ENCODE assay signal across 2 cellular contexts in genomic region chr2:236136483-236136882, GRCh38.
TF ChIP-seq lines count a peak whose summit lies in the region.

No MANE protein-coding gene starts in this region.

TF ChIP-seq in H1, 55 proteins besides CTCF, POLR2A, EP300 and RAD21 (continued from another document):
- no peak for TF ChIP-seq HDAC6 (IDR thresholded peaks at IDR 0.05; ENCODE audit: low read depth, low read length)
- TF ChIP-seq PHF8 (conservative IDR thresholded peaks at IDR 0.05; ENCODE audit: low read depth, low read length), result no peak
- TF ChIP-seq POLR2AphosphoS5 (IDR thresholded peaks at IDR 0.05; ENCODE audit: low read depth, low read length), result no peak
- no peak for TF ChIP-seq RBBP5 (IDR thresholded peaks at IDR 0.05; ENCODE audit: borderline replicate concordance, low read depth, low read length)
- TF ChIP-seq ZNF274 (IDR thresholded peaks at IDR 0.05; ENCODE audit: borderline replicate concordance, extremely low read depth, low read length), result no peak
- TF ChIP-seq SRF (IDR thresholded peaks at IDR 0.05; ENCODE audit: low read depth, low read length), result no peak
- no peak for TF ChIP-seq KDM4A (IDR thresholded peaks at IDR 0.05; ENCODE audit: low read depth, low read length, severe bottlenecking)
- TF ChIP-seq BRCA1 (IDR thresholded peaks at IDR 0.05; ENCODE audit: low read depth, low read length), result no peak
- no peak for TF ChIP-seq EZH2 (IDR thresholded peaks at IDR 0.05; ENCODE audit: low read depth, low read length, severe bottlenecking)

TF ChIP-seq in SK-N-SH, 30 proteins besides CTCF, POLR2A, EP300 and RAD21 (continued from another document):
- TF ChIP-seq, protein P1, sequence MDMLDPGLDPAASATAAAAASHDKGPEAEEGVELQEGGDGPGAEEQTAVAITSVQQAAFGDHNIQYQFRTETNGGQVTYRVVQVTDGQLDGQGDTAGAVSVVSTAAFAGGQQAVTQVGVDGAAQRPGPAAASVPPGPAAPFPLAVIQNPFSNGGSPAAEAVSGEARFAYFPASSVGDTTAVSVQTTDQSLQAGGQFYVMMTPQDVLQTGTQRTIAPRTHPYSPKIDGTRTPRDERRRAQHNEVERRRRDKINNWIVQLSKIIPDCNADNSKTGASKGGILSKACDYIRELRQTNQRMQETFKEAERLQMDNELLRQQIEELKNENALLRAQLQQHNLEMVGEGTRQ (IDR thresholded peaks at IDR 0.05; ENCODE audit: borderline replicate concordance, low read depth, low read length), result no peak
- no peak for TF ChIP-seq TEAD4 (IDR thresholded peaks at IDR 0.05; ENCODE audit: borderline replicate concordance, insufficient read depth)
- no peak for TF ChIP-seq JUND (IDR thresholded peaks at IDR 0.05)
- TF ChIP-seq, protein P2, sequence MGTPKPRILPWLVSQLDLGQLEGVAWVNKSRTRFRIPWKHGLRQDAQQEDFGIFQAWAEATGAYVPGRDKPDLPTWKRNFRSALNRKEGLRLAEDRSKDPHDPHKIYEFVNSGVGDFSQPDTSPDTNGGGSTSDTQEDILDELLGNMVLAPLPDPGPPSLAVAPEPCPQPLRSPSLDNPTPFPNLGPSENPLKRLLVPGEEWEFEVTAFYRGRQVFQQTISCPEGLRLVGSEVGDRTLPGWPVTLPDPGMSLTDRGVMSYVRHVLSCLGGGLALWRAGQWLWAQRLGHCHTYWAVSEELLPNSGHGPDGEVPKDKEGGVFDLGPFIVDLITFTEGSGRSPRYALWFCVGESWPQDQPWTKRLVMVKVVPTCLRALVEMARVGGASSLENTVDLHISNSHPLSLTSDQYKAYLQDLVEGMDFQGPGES (IDR thresholded peaks at IDR 0.05; ENCODE audit: low read depth, low read length), result no peak
